Comparison of ENCODE assay signal across 8 cellular contexts in the genomic region with DNA sequence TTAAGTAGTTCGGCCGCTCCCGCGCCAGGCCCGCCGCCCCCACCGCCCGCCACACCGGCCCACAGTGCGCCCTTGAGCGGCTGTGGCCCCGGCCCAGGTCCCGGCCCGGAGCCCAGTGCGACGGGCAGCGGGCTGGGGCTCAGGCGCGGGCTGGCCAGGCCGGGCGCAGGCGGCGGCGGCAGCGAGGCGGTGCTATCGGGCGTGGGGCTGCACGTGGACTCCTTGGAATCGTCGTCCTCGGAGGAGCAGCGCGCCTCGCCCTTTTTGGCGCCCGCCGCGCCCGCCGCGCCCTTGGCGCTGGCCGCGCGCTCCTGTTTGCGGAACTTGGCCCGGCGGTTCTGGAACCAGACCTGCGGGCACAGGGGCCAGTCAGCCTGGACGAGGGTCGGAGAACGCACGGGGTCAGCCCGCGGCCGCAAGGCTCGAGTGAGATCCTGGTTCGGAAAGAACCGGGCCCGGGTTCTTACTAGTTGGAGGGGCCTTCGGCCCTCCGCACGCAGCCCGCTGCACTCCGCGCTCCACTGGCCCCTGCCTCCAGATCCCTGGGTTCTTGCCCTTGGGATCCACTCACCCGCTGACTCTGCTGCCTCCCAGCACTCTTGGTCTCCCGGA. TPM values are rescaled to one million over a fixed set of nuclear protein-coding genes. Genes with fewer than 3 reads are reported as not detected.
DNase-seq lines count a peak whose midpoint lies in the region; ATAC-seq and TF ChIP-seq lines count a peak whose summit lies in the region.

No MANE protein-coding gene starts in this region.

- H3K27me3 ChIP-seq in BJ (ENCODE audit: control insufficient read depth, insufficient read depth, low read length) (peaks cover 25% of the 10 kb centered on the region), HUES64 (ENCODE audit: insufficient read depth, low read length) (peaks cover 66% of the 10 kb centered on the region), endodermal cell (ENCODE audit: control insufficient read depth, insufficient read depth, low read length, poor library complexity, severe bottlenecking) (peaks cover 56% of the 10 kb centered on the region)
- H3K27me3 ChIP-seq in naive thymus-derived CD4-positive, alpha-beta T cell (ENCODE audit: control insufficient read depth in 2 of 2, insufficient read depth in 2 of 2, low read length in 2 of 2), result peaks cover 0 to 33% of the 10 kb centered on the region in 2 donors

- H3K27me3 Mint-ChIP-seq in endodermal cell (ENCODE audit: insufficient read depth), result peaks cover 45% of the 10 kb centered on the region
- peaks cover 30 to 51% (median 40%) of the 10 kb centered on the region in 5 donors for H3K27me3 Mint-ChIP-seq in naive thymus-derived CD4-positive, alpha-beta T cell

- intact Hi-C loops in naive thymus-derived CD4-positive, alpha-beta T cell (cut with micrococcal nuclease), result loop anchor here (5.0 kb wide), 2 partner anchors 192 to 213 kb away; a partner anchor contains a TSS

- H3K36me3 ChIP-seq in BJ (ENCODE audit: control insufficient read depth, insufficient read depth, low read length) (peaks cover 15% of the 10 kb centered on the region), HUES64 (ENCODE audit: insufficient read depth, low read length) (peaks cover 26% of the 10 kb centered on the region), endodermal cell (ENCODE audit: control insufficient read depth, insufficient read depth, low read length) (peaks cover 36% of the 10 kb centered on the region)
- peaks cover 0 to 29% (median 0%) of the 10 kb centered on the region in 3 experiments for H3K36me3 ChIP-seq in naive thymus-derived CD4-positive, alpha-beta T cell (ENCODE audit: control insufficient read depth in 2 of 3, insufficient read depth in 3 of 3, low read length in 3 of 3)

- H3K4me3 ChIP-seq in BJ (ENCODE audit: low read depth, low read length) (peak overlapping the region; percentile 25), HUES64 (ENCODE audit: low read length) (peak overlapping the region; percentile 41), endodermal cell (ENCODE audit: low read length) (no peak overlapping the region)
- no peak overlapping the region for H3K4me3 ChIP-seq in naive thymus-derived CD4-positive, alpha-beta T cell (ENCODE audit: low read length)

- POLR2A ChIA-PET in BJ (lab: Charles Lee), result no interaction called here
- POLR2A ChIA-PET in naive thymus-derived CD4-positive, alpha-beta T cell (lab: Charles Lee), result interaction anchor here (0.8 kb wide), 1 partner anchor 11 kb away, joined by 3 read pairs; no protein-coding TSS in a partner anchor

- no peak overlapping the region for H3K27ac ChIP-seq in HUES64 (ENCODE audit: low read depth, low read length)
- no peak overlapping the region for H3K27ac ChIP-seq in endodermal cell (ENCODE audit: low read depth, low read length)
- no peak overlapping the region for H3K27ac ChIP-seq in naive thymus-derived CD4-positive, alpha-beta T cell (ENCODE audit: low read depth, low read length)

- no peak for TF ChIP-seq CTCF in BJ (IDR thresholded peaks at IDR 0.05; ENCODE audit: insufficient read depth, low read depth, low read length)
- no peak for TF ChIP-seq CTCF in endodermal cell (conservative IDR thresholded peaks at IDR 0.05)
- TF ChIP-seq CTCF in GM10266 (IDR thresholded peaks at IDR 0.05; ENCODE audit: control insufficient read depth, insufficient read depth, low read depth, missing control alignments), result no peak

- H3K9me3 ChIP-seq in HUES64 (ENCODE audit: insufficient read depth, low read depth, low read length) (no peaks in the 10 kb centered on the region), endodermal cell (ENCODE audit: control insufficient read depth, low read length) (no peaks in the 10 kb centered on the region)
- H3K9me3 ChIP-seq in naive thymus-derived CD4-positive, alpha-beta T cell (ENCODE audit: control insufficient read depth in 2 of 3, low read length in 3 of 3), result no peaks in the 10 kb centered on the region

- DNase-seq in BJ (ENCODE audit: low read depth), result no peak
- peak; percentile 74 for DNase-seq in endodermal cell
- DNase-seq in naive thymus-derived CD4-positive, alpha-beta T cell, result no peak
- DNase-seq in GM10266 (ENCODE audit: extremely low spot score), result no peak
- DNase-seq in NCI-H2081 treated with DMSO at 0.1 percent for 48 hours (lab: John Stamatoyannopoulos, UW), result no peak
- no peak for DNase-seq in OCI-M1 (lab: John Stamatoyannopoulos, UW)
- no peak for DNase-seq in SW480 (ENCODE audit: low spot score)

- H3K4me1 ChIP-seq in HUES64 (ENCODE audit: insufficient read depth, low read length), result peaks cover 17% of the 10 kb centered on the region
- no peaks in the 10 kb centered on the region for H3K4me1 ChIP-seq in endodermal cell (ENCODE audit: control insufficient read depth, insufficient read depth, low read length)
- H3K4me1 ChIP-seq in naive thymus-derived CD4-positive, alpha-beta T cell (ENCODE audit: control insufficient read depth in 2 of 2, insufficient read depth in 2 of 2, low read length in 2 of 2), result peaks cover 0 to 15% of the 10 kb centered on the region in 2 donors

- H3K36me3 Mint-ChIP-seq in endodermal cell (ENCODE audit: low read depth), result peaks cover 20% of the 10 kb centered on the region
- H3K36me3 Mint-ChIP-seq in naive thymus-derived CD4-positive, alpha-beta T cell, result peaks cover 0 to 11% (median 0%) of the 10 kb centered on the region in 5 donors

- 0 out of 2 replicates have a peak overlapping the region, but pooled peaks have one; percentile 1 for H3K9ac ChIP-seq in HUES64 (ENCODE audit: low read depth, low read length)
- H3K9ac ChIP-seq in endodermal cell (ENCODE audit: extremely low read depth, low read length, poor library complexity, severe bottlenecking), result no peak overlapping the region

- ATAC-seq in naive thymus-derived CD4-positive, alpha-beta T cell, result peak; percentile 44

- H3K9me3 Mint-ChIP-seq in endodermal cell, result no peaks in the 10 kb centered on the region
- H3K9me3 Mint-ChIP-seq in naive thymus-derived CD4-positive, alpha-beta T cell, result peaks cover 0 to 2% (median 0%) of the 10 kb centered on the region in 11 donors

- H3K4me1 Mint-ChIP-seq in endodermal cell, result peaks cover 19% of the 10 kb centered on the region
- peaks cover 20 to 44% (median 32%) of the 10 kb centered on the region in 7 donors for H3K4me1 Mint-ChIP-seq in naive thymus-derived CD4-positive, alpha-beta T cell

- H3K4me3 Mint-ChIP-seq in endodermal cell, result peak overlapping the region; percentile 55
- peak overlapping the region in 9 of 10 donors; percentile 16 to 86 (median 70) for H3K4me3 Mint-ChIP-seq in naive thymus-derived CD4-positive, alpha-beta T cell

- 5% methylated on average over 69 of the region's 69 CpGs for WGBS in HUES64
- 18 to 21% methylated on average over 42 to 69 of the region's 69 CpGs for WGBS in endodermal cell (ENCODE audit: insufficient coverage in 1 of 2, insufficient read length in 1 of 2), 2 experiments

- no peak overlapping the region for H3K27ac Mint-ChIP-seq in endodermal cell
- H3K27ac Mint-ChIP-seq in naive thymus-derived CD4-positive, alpha-beta T cell, result no peak overlapping the region

- CTCF ChIA-PET in BJ (lab: Yijun Ruan, JAX), result interaction anchor here (1.0 to 4.6 kb wide), 4 partner anchors 9 to 191 kb away, joined by 3 to 57 read pairs (median 5); a partner anchor contains a TSS
- CTCF ChIA-PET in naive thymus-derived CD4-positive, alpha-beta T cell (lab: Charles Lee), result no interaction called here

RNA-seq across cellular contexts. Expression of a gene that starts 4.0 kb away (rescaled TPM):
- not detected in 2 replicates for polyA plus RNA-seq in BJ (2011; rRNA removed)
- polyA minus RNA-seq in BJ (2011; rRNA and poly(A)+ RNA removed), result not detected in 2 replicates
- 1.7 TPM for polyA plus RNA-seq in HUES64 (2013, experiment 1 of 2)
- 4.6 TPM for polyA plus RNA-seq in HUES64 (2013, experiment 2 of 2)
- total RNA-seq in endodermal cell, result under 1 TPM in 1 of 2 donors, not detected in 1; 0.92 TPM
- 1.7 TPM for polyA plus RNA-seq in endodermal cell (2013, experiment 1 of 2)
- polyA plus RNA-seq in endodermal cell (2013, experiment 2 of 2), result 1.9 TPM
- total RNA-seq in naive thymus-derived CD4-positive, alpha-beta T cell, result not detected
- not detected for polyA plus RNA-seq in naive thymus-derived CD4-positive, alpha-beta T cell

RNA-seq across cellular contexts. Expression of a gene that starts 15.4 kb away (rescaled TPM):
- 114 and 164 TPM in 2 replicates for polyA plus RNA-seq in BJ (2011; rRNA removed)
- polyA minus RNA-seq in BJ (2011; rRNA and poly(A)+ RNA removed), result 148 and 217 TPM in 2 replicates
- polyA plus RNA-seq in HUES64 (2013, experiment 1 of 2), result 90.3 TPM
- polyA plus RNA-seq in HUES64 (2013, experiment 2 of 2), result 86.1 TPM
- total RNA-seq in endodermal cell, result 100 to 1,000 TPM; 230 to 325 TPM
- 149 TPM for polyA plus RNA-seq in endodermal cell (2013, experiment 1 of 2)
- polyA plus RNA-seq in endodermal cell (2013, experiment 2 of 2), result 148 TPM
- total RNA-seq in naive thymus-derived CD4-positive, alpha-beta T cell, result 100 to 1,000 TPM; 103 to 182 (median 134) TPM
- 1 to 10 TPM; 4.1 to 6.3 TPM for polyA plus RNA-seq in naive thymus-derived CD4-positive, alpha-beta T cell

RNA-seq across cellular contexts. Expression of a gene that starts 23.4 kb away (rescaled TPM):
- not detected in 2 replicates for polyA plus RNA-seq in BJ (2011; rRNA removed)
- polyA minus RNA-seq in BJ (2011; rRNA and poly(A)+ RNA removed), result not detected in 2 replicates
- polyA plus RNA-seq in HUES64 (2013, experiment 1 of 2), result not detected
- not detected for polyA plus RNA-seq in HUES64 (2013, experiment 2 of 2)
- not detected for total RNA-seq in endodermal cell
- polyA plus RNA-seq in endodermal cell (2013, experiment 1 of 2), result not detected
- not detected for polyA plus RNA-seq in endodermal cell (2013, experiment 2 of 2)
- total RNA-seq in naive thymus-derived CD4-positive, alpha-beta T cell, result 1 to 10 TPM in 3 of 5 experiments, not detected in 2; 1.1 to 2.6 (median 2.4) TPM
- polyA plus RNA-seq in naive thymus-derived CD4-positive, alpha-beta T cell, result not detected

RNA-seq across cellular contexts. Expression of a gene that starts 48.0 kb away (rescaled TPM):
- polyA plus RNA-seq in BJ (2011; rRNA removed), result 0.83 and 1.2 TPM in 2 replicates
- polyA minus RNA-seq in BJ (2011; rRNA and poly(A)+ RNA removed), result 0.24 TPM in 1 of 2 replicates, not detected in the other
- polyA plus RNA-seq in HUES64 (2013, experiment 1 of 2), result 1.2 TPM
- polyA plus RNA-seq in HUES64 (2013, experiment 2 of 2), result 1.8 TPM
- total RNA-seq in endodermal cell, result 10 to 100 TPM; 13.8 to 19.3 TPM
- polyA plus RNA-seq in endodermal cell (2013, experiment 1 of 2), result 5.8 TPM
- polyA plus RNA-seq in endodermal cell (2013, experiment 2 of 2), result 4.8 TPM
- not detected for total RNA-seq in naive thymus-derived CD4-positive, alpha-beta T cell
- polyA plus RNA-seq in naive thymus-derived CD4-positive, alpha-beta T cell, result not detected

Comparison
In these comparisons a context has a peak if more than half of its experiments do, and no peak if none do; other contexts are left out.
1. H3K4me3 ChIP-seq: peak in BJ (single experiment) and HUES64 (single experiment); none in endodermal cell (single experiment) and naive thymus-derived CD4-positive, alpha-beta T cell (single experiment).